Comparison of ENCODE assay signal across 1 cellular context in genomic region chr9:137046094-137046787, GRCh38.
A peak's percentile ranks its signal among the peaks of the same experiment; 100 is the strongest.
TF ChIP-seq lines count a peak whose summit lies in the region.

TSS of gene NPDC1 (minus strand) at chr9:137046177. CDS start at chr9:137045989, 188 bp downstream.

TF ChIP-seq in HepG2, 621 proteins besides CTCF, POLR2A, EP300 and RAD21 (continued from another document and continues in another):
- TF ChIP-seq ZNF687 (CRISPR knock-in tag; IDR thresholded peaks at IDR 0.05) (peak; percentile 79), ARID2 (CRISPR knock-in tag; IDR thresholded peaks at IDR 0.05; ENCODE audit: borderline replicate concordance) (peak; percentile 73; the same call in 1 of the 2 replicates), ZNF562 (CRISPR knock-in tag; IDR thresholded peaks at IDR 0.05; ENCODE audit: borderline replicate concordance) (no peak), TRIM24 (CRISPR knock-in tag; IDR thresholded peaks at IDR 0.05) (no peak), ISX (CRISPR knock-in tag; conservative IDR thresholded peaks at IDR 0.05) (peak; percentile 78; the same call in 1 of the 2 replicates), MEIS2 (CRISPR knock-in tag; IDR thresholded peaks at IDR 0.05) (peak; percentile 81), FIP1L1 (IDR thresholded peaks at IDR 0.05; ENCODE audit: borderline replicate concordance, insufficient read depth, low read depth, low read length) (no peak), E2F5 (CRISPR knock-in tag; conservative IDR thresholded peaks at IDR 0.05) (0 out of 2 replicates have a peak, but pooled peaks have one; percentile 33), MIER2 (CRISPR knock-in tag; IDR thresholded peaks at IDR 0.05) (peak; percentile 98), ZNF607 (CRISPR knock-in tag; IDR thresholded peaks at IDR 0.05; ENCODE audit: borderline replicate concordance) (peak; percentile 75; the same call in 1 of the 2 replicates), MZF1 (CRISPR knock-in tag; IDR thresholded peaks at IDR 0.05; ENCODE audit: borderline replicate concordance) (no peak), ARNT (IDR thresholded peaks at IDR 0.05) (no peak), TGIF2 (CRISPR knock-in tag; IDR thresholded peaks at IDR 0.05) (peak; percentile 93), ZBTB2 (CRISPR knock-in tag; IDR thresholded peaks at IDR 0.05; ENCODE audit: low read depth) (peak; percentile 60), SP1 (IDR thresholded peaks at IDR 0.05) (no peak), SP1 (CRISPR knock-in tag; IDR thresholded peaks at IDR 0.05) (no peak), ZNF574 (CRISPR knock-in tag; IDR thresholded peaks at IDR 0.05) (peak; percentile 73), ZBTB44 (CRISPR knock-in tag; IDR thresholded peaks at IDR 0.05) (peak; percentile 90; the same call in 1 of the 2 replicates), AHR (CRISPR knock-in tag; IDR thresholded peaks at IDR 0.05) (peak; percentile 81; the same call in 1 of the 2 replicates), THAP7 (CRISPR knock-in tag; IDR thresholded peaks at IDR 0.05) (peak; percentile 78; the same call in 1 of the 2 replicates), ZMAT3 (CRISPR knock-in tag; conservative IDR thresholded peaks at IDR 0.05) (0 out of 2 replicates have a peak, but pooled peaks have one; percentile 55), ZBTB39 (CRISPR knock-in tag; IDR thresholded peaks at IDR 0.05) (0 out of 2 replicates have a peak, but pooled peaks have one; percentile 59), ZFP91 (CRISPR knock-in tag; IDR thresholded peaks at IDR 0.05; ENCODE audit: borderline replicate concordance) (peak; percentile 82), TBX2 (CRISPR knock-in tag; IDR thresholded peaks at IDR 0.05; ENCODE audit: borderline replicate concordance) (peak; percentile 78), POLR2AphosphoS5 (IDR thresholded peaks at IDR 0.05; ENCODE audit: low read depth, low read length) (no peak), ZNF431 (CRISPR knock-in tag; IDR thresholded peaks at IDR 0.05; ENCODE audit: borderline replicate concordance, low read depth) (peak; percentile 53; the same call in 1 of the 2 replicates), ZNF138 (CRISPR knock-in tag; IDR thresholded peaks at IDR 0.05; ENCODE audit: low read depth) (peak; percentile 89), FOXA3 (CRISPR knock-in tag; IDR thresholded peaks at IDR 0.05) (peak; percentile 43), ZNF768 (CRISPR knock-in tag; IDR thresholded peaks at IDR 0.05) (0 out of 2 replicates have a peak, but pooled peaks have one; percentile 24), ZNF816 (CRISPR knock-in tag; IDR thresholded peaks at IDR 0.05; ENCODE audit: borderline replicate concordance) (0 out of 2 replicates have a peak, but pooled peaks have one; percentile 30), CHD2 (IDR thresholded peaks at IDR 0.05; ENCODE audit: low read depth, low read length) (no peak), ZNF224 (CRISPR knock-in tag; IDR thresholded peaks at IDR 0.05) (peak; percentile 30; the same call in 1 of the 2 replicates), HBP1 (CRISPR knock-in tag; IDR thresholded peaks at IDR 0.05; ENCODE audit: low read depth) (peak; percentile 79), ETV5 (CRISPR knock-in tag; IDR thresholded peaks at IDR 0.05; ENCODE audit: borderline replicate concordance) (peak; percentile 61), CREB3 (CRISPR knock-in tag; IDR thresholded peaks at IDR 0.05) (0 out of 2 replicates have a peak, but pooled peaks have one; percentile 67), BCL3 (CRISPR knock-in tag; IDR thresholded peaks at IDR 0.05) (peak; percentile 62; the same call in 1 of the 2 replicates), IRX3 (CRISPR knock-in tag; IDR thresholded peaks at IDR 0.05; ENCODE audit: borderline replicate concordance, low read depth) (peak; percentile 65; the same call in 1 of the 2 replicates), HOXA9 (CRISPR knock-in tag; IDR thresholded peaks at IDR 0.05; ENCODE audit: borderline replicate concordance) (no peak), SP2 (CRISPR knock-in tag; IDR thresholded peaks at IDR 0.05) (peak; percentile 13), ZNF274 (CRISPR knock-in tag; IDR thresholded peaks at IDR 0.05) (peak; percentile 68)
